Comparison of ENCODE assay signal across 14 cellular contexts in genomic region chr6:144469144-144469575, GRCh38.
A peak's percentile ranks its signal among the peaks of the same experiment; 100 is the strongest.
DNase-seq lines count a peak whose midpoint lies in the region; ATAC-seq, FAIRE-seq and TF ChIP-seq lines count a peak whose summit lies in the region.
"Had no signal": no experiment of that assay in that cellular context is flagged by ENCODE, and none has a peak within 500 bp of the region (broad histone marks: within the 10 kb centered on the region; RNA-seq: fewer than 3 reads in every experiment).

No MANE protein-coding gene starts in this region.

- peaks cover 44 to 70% of the 10 kb centered on the region in 2 donors for H3K36me3 Mint-ChIP-seq in CD4-positive, alpha-beta memory T cell
- peaks cover 5% of the 10 kb centered on the region for H3K36me3 Mint-ChIP-seq in activated naive CD4-positive, alpha-beta T cell treated with anti-CD3 and anti-CD28 coated beads for 36 hours (ENCODE audit: low read depth)

- H3K27me3 Mint-ChIP-seq in CD4-positive, alpha-beta memory T cell: no peaks in the 10 kb centered on the region
- no peaks in the 10 kb centered on the region for H3K27me3 Mint-ChIP-seq in activated naive CD4-positive, alpha-beta T cell treated with anti-CD3 and anti-CD28 coated beads for 36 hours (ENCODE audit: low read depth)
- H3K27me3 Mint-ChIP-seq: brain, memory B cell had no signal

- TF ChIP-seq CTCF in spleen (IDR thresholded peaks at IDR 0.05 in 8 of 11, conservative IDR thresholded peaks at IDR 0.05 in 3 of 11) (no peak), D721Med (IDR thresholded peaks at IDR 0.05; ENCODE audit: insufficient read depth, missing control alignments) (no peak), gastroesophageal sphincter (IDR thresholded peaks at IDR 0.05) (no peak)

- 76 to 83% (median 77%) methylated on average over 1 of the region's 1 CpG for WGBS in spleen, 5 donors
- WGBS in gastroesophageal sphincter (ENCODE audit: low coverage in 1 of 2), 2 donors: 86 to 100% methylated on average over 1 of the region's 1 CpG

- peaks cover 26% of the 10 kb centered on the region for H3K36me3 ChIP-seq in CD4-positive, alpha-beta memory T cell (ENCODE audit: insufficient read depth, low read length)
- H3K36me3 ChIP-seq in spleen (peaks cover 0 to 96% (median 34%) of the 10 kb centered on the region in 6 donors), gastroesophageal sphincter (peaks cover 0 to 45% of the 10 kb centered on the region in 2 donors)

- peak overlapping the region; percentile 17 to 68 (median 56) for H3K4me3 Mint-ChIP-seq in CD4-positive, alpha-beta memory T cell
- peak overlapping the region; percentile 42 for H3K4me3 Mint-ChIP-seq in activated naive CD4-positive, alpha-beta T cell treated with anti-CD3 and anti-CD28 coated beads for 36 hours
- H3K4me3 Mint-ChIP-seq: brain, memory B cell had no signal

- TF ChIP-seq EP300 in gastroesophageal sphincter (IDR thresholded peaks at IDR 0.05): no peak

- peaks cover 26 to 45% (median 37%) of the 10 kb centered on the region in 4 donors for H3K4me1 Mint-ChIP-seq in CD4-positive, alpha-beta memory T cell
- peaks cover 20% of the 10 kb centered on the region for H3K4me1 Mint-ChIP-seq in activated naive CD4-positive, alpha-beta T cell treated with anti-CD3 and anti-CD28 coated beads for 36 hours (ENCODE audit: low read depth)
- H3K4me1 Mint-ChIP-seq: brain, memory B cell had no signal

- TF ChIP-seq POLR2A in spleen (IDR thresholded peaks at IDR 0.05) (no peak), gastroesophageal sphincter (IDR thresholded peaks at IDR 0.05) (no peak)

- H3K27ac Mint-ChIP-seq in CD4-positive, alpha-beta memory T cell: peak overlapping the region; percentile 65 to 91 (median 79)
- H3K27ac Mint-ChIP-seq in activated naive CD4-positive, alpha-beta T cell treated with anti-CD3 and anti-CD28 coated beads for 36 hours: peak overlapping the region; percentile 46
- H3K27ac Mint-ChIP-seq: brain had no signal

- peak overlapping the region; percentile 8 for H3K27ac ChIP-seq in CD4-positive, alpha-beta memory T cell (ENCODE audit: low read depth, low read length)
- H3K27ac ChIP-seq in spleen: peak overlapping the region in 1 of 8 donors; percentile 41
- H3K27ac ChIP-seq in gastroesophageal sphincter: no peak overlapping the region

- peaks cover 28% of the 10 kb centered on the region for H3K4me1 ChIP-seq in CD4-positive, alpha-beta memory T cell (ENCODE audit: insufficient read depth, low read length)
- H3K4me1 ChIP-seq in spleen: peaks cover 0 to 20% (median 0%) of the 10 kb centered on the region in 6 donors
- no peaks in the 10 kb centered on the region for H3K4me1 ChIP-seq in gastroesophageal sphincter

- CTCF ChIA-PET in CD4-positive, alpha-beta memory T cell (lab: Charles Lee; ENCODE audit: partially characterized antibody): interaction anchor here (1.0 to 1.4 kb wide), 4 partner anchors 9 to 364 kb away, joined by 3 to 8 read pairs (median 4); no protein-coding TSS in a partner anchor
- CTCF ChIA-PET in activated naive CD4-positive, alpha-beta T cell treated with anti-CD3 and anti-CD28 coated beads for 36 hours (lab: Charles Lee): interaction anchor here (0.8 to 1.9 kb wide), 4 partner anchors 9 to 184 kb away, joined by 4 to 13 read pairs (median 8); partner anchors contain the start of gene UTRN

- no peaks in the 10 kb centered on the region for H3K9me3 ChIP-seq in CD4-positive, alpha-beta memory T cell (ENCODE audit: control insufficient read depth in 1 of 2, low read length in 2 of 2)
- H3K9me3 ChIP-seq in spleen (no peaks in the 10 kb centered on the region), gastroesophageal sphincter (no peaks in the 10 kb centered on the region)

- intact Hi-C loops in CD4-positive, alpha-beta memory T cell (cut with micrococcal nuclease): no loop called here
- intact Hi-C loops in activated naive CD4-positive, alpha-beta T cell treated with anti-CD3 and anti-CD28 coated beads for 36 hours (cut with micrococcal nuclease): loop anchor here (1.0 to 5.0 kb wide), 7 partner anchors 9 to 362 kb away; partner anchors contain the start of gene UTRN
- intact Hi-C loops in spleen (cut with DNase I; ENCODE audit: low total_unique reads): no loop called here

- POLR2A ChIA-PET in CD4-positive, alpha-beta memory T cell (lab: Charles Lee; ENCODE audit: partially characterized antibody): interaction anchor here (1.0 to 2.0 kb wide), 3 partner anchors 9 to 116 kb away, joined by 3 to 5 read pairs (median 5); no protein-coding TSS in a partner anchor

- DNase-seq in CD4-positive, alpha-beta memory T cell: no peak
- peak; percentile 43 for DNase-seq in activated naive CD4-positive, alpha-beta T cell treated with anti-CD3 and anti-CD28 coated beads for 36 hours
- DNase-seq in spleen (no peak), ureter (ENCODE audit: low spot score) (no peak), D721Med (ENCODE audit: insufficient read length, low spot score) (no peak)
- DNase-seq: foreskin melanocyte, NCI-H82, trophoblast cell had no signal

- no peak for FAIRE-seq in D721Med (lab: Jason Lieb, UNC)
- FAIRE-seq: HepG2 had no signal

- no peak overlapping the region for H3K4me3 ChIP-seq in CD4-positive, alpha-beta memory T cell (ENCODE audit: low read length in 2 of 2)
- no peak overlapping the region for H3K4me3 ChIP-seq in spleen
- no peak overlapping the region for H3K4me3 ChIP-seq in gastroesophageal sphincter

- no peaks in the 10 kb centered on the region for H3K27me3 ChIP-seq in CD4-positive, alpha-beta memory T cell (ENCODE audit: insufficient read depth, low read length)
- H3K27me3 ChIP-seq in spleen (replicated peaks in 1 of 7): no peaks in the 10 kb centered on the region
- no peaks in the 10 kb centered on the region for H3K27me3 ChIP-seq in gastroesophageal sphincter

- ATAC-seq in GM18907 (IDR thresholded peaks at IDR 0.05; ENCODE audit: unreplicated experiment): peak; percentile 67
- peak; percentile 64 for ATAC-seq in HG03045 (IDR thresholded peaks at IDR 0.05; ENCODE audit: unreplicated experiment)
- no peak for ATAC-seq in gastroesophageal sphincter

- H3K9me3 Mint-ChIP-seq in CD4-positive, alpha-beta memory T cell: no peaks in the 10 kb centered on the region
- H3K9me3 Mint-ChIP-seq in activated naive CD4-positive, alpha-beta T cell treated with anti-CD3 and anti-CD28 coated beads for 36 hours: no peaks in the 10 kb centered on the region
- H3K9me3 Mint-ChIP-seq: memory B cell had no signal
